Comparison of ENCODE assay signal across 14 cellular contexts in genomic region chr7:1331026-1331425, GRCh38.
DNase-seq lines count a peak whose midpoint lies in the region; ATAC-seq and TF ChIP-seq lines count a peak whose summit lies in the region.
"Had no signal": no experiment of that assay in that cellular context is flagged by ENCODE, and none has a peak within 500 bp of the region (broad histone marks: within the 10 kb centered on the region; RNA-seq: fewer than 3 reads in every experiment).

No MANE protein-coding gene starts in this region.

- TF ChIP-seq POLR2A in sigmoid colon (IDR thresholded peaks at IDR 0.05) (no peak), esophagus squamous epithelium (IDR thresholded peaks at IDR 0.05) (no peak)

- H3K27ac ChIP-seq in BLaER1 (peak overlapping the region; percentile 65; the same call in 1 of the 2 replicates), sigmoid colon (no peak overlapping the region), esophagus squamous epithelium (no peak overlapping the region)
- H3K27ac ChIP-seq: C4-2B had no signal

- intact Hi-C loops in sigmoid colon (cut with DNase I) (no loop called here), esophagus squamous epithelium (cut with DNase I) (no loop called here)

- no peaks in the 10 kb centered on the region for H4K20me1 ChIP-seq in BLaER1

- H3K4me3 ChIP-seq in BLaER1 (no peak overlapping the region), sigmoid colon (no peak overlapping the region), esophagus squamous epithelium (no peak overlapping the region)

- TF ChIP-seq CTCF in sigmoid colon (IDR thresholded peaks at IDR 0.05) (no peak), esophagus squamous epithelium (IDR thresholded peaks at IDR 0.05) (no peak)

- 78 to 80% methylated on average over 25 of the region's 25 CpGs for WGBS in sigmoid colon, 2 donors
- WGBS in esophagus squamous epithelium, 2 donors, result 91% methylated on average over 18 of the region's 25 CpGs; no CpG with 5 or more reads in 1 of the 2 donors

- H3K4me2 ChIP-seq in BLaER1, result peak overlapping the region; percentile 84

- H3K4me1 ChIP-seq in BLaER1, result peaks cover 46% of the 10 kb centered on the region
- H3K4me1 ChIP-seq in sigmoid colon, result no peaks in the 10 kb centered on the region
- H3K4me1 ChIP-seq in esophagus squamous epithelium, result no peaks in the 10 kb centered on the region

- TF ChIP-seq EP300 in sigmoid colon (IDR thresholded peaks at IDR 0.05), result no peak

- H3K9ac ChIP-seq in BLaER1, result no peak overlapping the region

- H3K9me3 ChIP-seq in BLaER1, result peaks cover 12% of the 10 kb centered on the region
- peaks cover 0 to 2% (median 0%) of the 10 kb centered on the region in 4 donors for H3K9me3 ChIP-seq in sigmoid colon
- peaks cover 0 to 4% (median 0%) of the 10 kb centered on the region in 3 donors for H3K9me3 ChIP-seq in esophagus squamous epithelium

- H3K27me3 ChIP-seq in BLaER1, result no peaks in the 10 kb centered on the region
- H3K27me3 ChIP-seq in sigmoid colon, result peaks cover 8 to 65% (median 36%) of the 10 kb centered on the region in 3 donors
- H3K27me3 ChIP-seq in esophagus squamous epithelium, result peaks cover 0 to 72% (median 0%) of the 10 kb centered on the region in 4 donors

- peak; percentile 40 for DNase-seq in myocyte (ENCODE audit: low read depth)
- peak; percentile 48 for DNase-seq in sigmoid colon
- DNase-seq in NCI-H446 (lab: John Stamatoyannopoulos, UW), result no peak
- no peak for DNase-seq in esophagus squamous epithelium (lab: John Stamatoyannopoulos, UW)
- DNase-seq in NOMO-1 treated with dmso at 0.1 percent for 144 hours (lab: John Stamatoyannopoulos, UW; ENCODE audit: unreplicated experiment), result no peak
- DNase-seq: ACHN; CD4-positive, alpha-beta memory T cell; GDM1; GOT3; H9 had no signal

- ATAC-seq in SK-N-SH treated with all-trans-retinoic acid at 6 μM for 48 hours (peak; percentile 19), HG03097 (IDR thresholded peaks at IDR 0.05; ENCODE audit: low FRiP score, unreplicated experiment) (no peak)

- H3K36me3 ChIP-seq in BLaER1, result no peaks in the 10 kb centered on the region
- H3K36me3 ChIP-seq in sigmoid colon, result no peaks in the 10 kb centered on the region
- no peaks in the 10 kb centered on the region for H3K36me3 ChIP-seq in esophagus squamous epithelium

TF ChIP-seq in SK-N-SH treated with all-trans-retinoic acid at 6 μM for 48 hours, 23 proteins besides CTCF, POLR2A, EP300 and RAD21:
- TF ChIP-seq OSR1 (CRISPR knock-in tag; IDR thresholded peaks at IDR 0.05), result no peak

Comparison
In these comparisons a context has a peak if more than half of its experiments do, and no peak if none do; other contexts are left out.
1. DNase-seq: peak in myocyte (single experiment) and sigmoid colon (single experiment); none in NCI-H446 (0 of 2), esophagus squamous epithelium (single experiment) and NOMO-1 treated with dmso at 0.1 percent for 144 hours (single experiment).